Comparison of ENCODE assay signal across 11 cellular contexts in genomic region chr3:11908981-11909698, GRCh38.
"Had no signal": no experiment of that assay in that cellular context is flagged by ENCODE, and none has a peak within 500 bp of the region (broad histone marks: within the 10 kb centered on the region; RNA-seq: fewer than 3 reads in every experiment).

No MANE protein-coding gene starts in this region.

- H3K9me3 Mint-ChIP-seq: neural progenitor cell had no signal

- H3K9ac ChIP-seq: neural progenitor cell had no signal

- H3K4me3 ChIP-seq: body of pancreas, hepatocyte, neural progenitor cell, pancreas, thyroid gland, uterus had no signal

- H3K79me2 ChIP-seq: hepatocyte had no signal

- H3K27ac Mint-ChIP-seq: neural progenitor cell had no signal

- H2AFZ ChIP-seq: hepatocyte, neural progenitor cell had no signal

- DNase-seq: activated CD4-positive, alpha-beta T cell treated with anti-CD3 and anti-CD28 coated beads for 48 hours; activated naive CD4-positive, alpha-beta T cell treated with anti-CD3 and anti-CD28 coated beads, Interleukin-2, amount 50 U/mL, for 16 hours; amniotic stem cell; body of pancreas; effector memory CD4-positive, alpha-beta T cell; pancreas; thyroid gland; uterus; WERI-Rb-1 had no signal

- H3K27ac ChIP-seq: body of pancreas, hepatocyte, neural progenitor cell, pancreas, thyroid gland, uterus, WERI-Rb-1 had no signal

- H3K27me3 ChIP-seq: body of pancreas, hepatocyte, neural progenitor cell, thyroid gland, uterus had no signal

- H3K9me3 ChIP-seq: body of pancreas, pancreas, thyroid gland, uterus had no signal

- H3K36me3 ChIP-seq: neural progenitor cell, pancreas, thyroid gland, uterus, WERI-Rb-1 had no signal

- FAIRE-seq: pancreas had no signal

- H3K4me1 ChIP-seq: neural progenitor cell, pancreas, thyroid gland, uterus had no signal

- H3K36me3 Mint-ChIP-seq: neural progenitor cell had no signal

- ATAC-seq: body of pancreas, pancreas had no signal

- H3K4me2 ChIP-seq: hepatocyte, neural progenitor cell had no signal

- H3K4me3 Mint-ChIP-seq: neural progenitor cell had no signal
